ENCODE assay signal across 8 cellular contexts in the genomic region with DNA sequence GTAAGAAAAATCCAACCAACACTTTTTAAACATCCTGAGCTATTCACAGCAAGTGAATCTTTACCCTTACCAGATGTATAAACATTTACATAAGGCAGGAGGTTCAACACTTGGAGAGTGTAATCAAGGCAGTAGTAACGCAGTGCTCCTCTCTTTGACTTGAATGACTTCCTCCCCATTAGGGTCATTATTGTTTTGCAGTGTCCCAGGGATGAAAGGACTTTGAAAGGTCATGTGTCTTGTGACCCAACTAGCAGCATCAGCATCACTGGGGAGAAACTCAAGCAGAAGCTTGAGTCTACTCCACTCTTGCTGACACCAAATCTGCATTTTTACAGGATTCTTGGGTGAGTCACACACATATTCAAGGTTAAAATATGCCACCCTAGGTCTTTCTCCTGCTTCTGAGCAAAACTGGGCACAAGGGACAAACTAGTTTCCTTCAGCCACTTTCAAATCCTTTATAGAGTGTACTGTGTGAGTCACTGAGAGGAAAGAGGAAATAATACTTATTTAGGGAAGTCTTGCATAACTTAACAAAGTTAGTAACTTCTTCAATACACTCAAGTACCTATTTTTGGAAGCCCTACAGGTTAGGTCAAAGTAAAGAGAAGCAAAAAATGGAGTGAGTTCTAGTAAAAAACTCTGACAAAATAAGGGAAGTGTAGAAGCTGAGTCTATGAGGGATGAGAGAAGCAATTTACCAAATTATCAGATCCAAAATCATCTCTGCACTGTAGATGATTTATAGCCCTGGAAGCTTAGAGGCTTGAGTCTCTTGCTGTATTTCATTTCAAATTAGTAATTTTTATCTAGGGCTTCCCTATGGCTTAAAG. TPM values are rescaled to one million over a fixed set of nuclear protein-coding genes. Genes with fewer than 3 reads are reported as not detected.
DNase-seq lines count a peak whose midpoint lies in the region; ATAC-seq and TF ChIP-seq lines count a peak whose summit lies in the region.

No MANE protein-coding gene starts in this region.

- H3K9ac ChIP-seq in HUES48 (ENCODE audit: low read depth, low read length) (no peak overlapping the region), adipocyte (ENCODE audit: low read length) (no peak overlapping the region)

- H3K4me3 ChIP-seq in HUES48 (ENCODE audit: low read depth, low read length) (no peak overlapping the region), adipocyte (ENCODE audit: low read length) (no peak overlapping the region), right lobe of liver (no peak overlapping the region)

- peak; percentile 93 for DNase-seq in ELR (ENCODE audit: low read depth)
- DNase-seq in adipocyte (ENCODE audit: low read depth), result peak; percentile 67
- DNase-seq in right lobe of liver, result no peak
- DNase-seq in NK-92 (lab: John Stamatoyannopoulos, UW; ENCODE audit: unreplicated experiment), result no peak
- no peak for DNase-seq in NCI-H146 (lab: John Stamatoyannopoulos, UW)
- no peak for DNase-seq in activated gamma-delta T cell (lab: John Stamatoyannopoulos, UW)

- H3K27ac ChIP-seq in HUES48 (ENCODE audit: low read depth, low read length) (peak overlapping the region; percentile 79), right lobe of liver (peak overlapping the region; percentile 60 to 94 (median 83))

- WGBS in right lobe of liver (ENCODE audit: insufficient coverage, low coverage, low lambda C conversion rate, missing lambda C conversion rate), result 9% methylated on average over 1 of the region's 1 CpG

- TF ChIP-seq CTCF in right lobe of liver (IDR thresholded peaks at IDR 0.05), result no peak

- intact Hi-C loops in right lobe of liver (cut with DNase I), result no loop called here

- no peaks in the 10 kb centered on the region; the same call in 1 of the 2 replicates for H3K9me3 ChIP-seq in HUES48 (ENCODE audit: control insufficient read depth, insufficient read depth, low read length)
- no peaks in the 10 kb centered on the region for H3K9me3 ChIP-seq in adipocyte (ENCODE audit: control insufficient read depth, low read length)
- no peaks in the 10 kb centered on the region for H3K9me3 ChIP-seq in right lobe of liver

- H3K4me1 ChIP-seq in HUES48 (ENCODE audit: control insufficient read depth, insufficient read depth, low read length), result peaks cover 16% of the 10 kb centered on the region
- peaks cover 25% of the 10 kb centered on the region for H3K4me1 ChIP-seq in adipocyte (ENCODE audit: control insufficient read depth, insufficient read depth, low read length)
- peaks cover 0 to 30% (median 15%) of the 10 kb centered on the region in 4 donors for H3K4me1 ChIP-seq in right lobe of liver

- ATAC-seq in GM21576 (IDR thresholded peaks at IDR 0.05; ENCODE audit: unreplicated experiment), result peak; percentile 96
- ATAC-seq in right lobe of liver, result peak; percentile 45 to 74 (median 66)

- H3K27me3 ChIP-seq in HUES48 (ENCODE audit: control insufficient read depth, insufficient read depth, low read length), result no peaks in the 10 kb centered on the region
- no peaks in the 10 kb centered on the region for H3K27me3 ChIP-seq in adipocyte (replicated peaks; ENCODE audit: control insufficient read depth, insufficient read depth, low read length)
- no peaks in the 10 kb centered on the region for H3K27me3 ChIP-seq in right lobe of liver

- no peak for TF ChIP-seq POLR2A in right lobe of liver (IDR thresholded peaks at IDR 0.05)

- H3K36me3 ChIP-seq in HUES48 (ENCODE audit: control insufficient read depth, insufficient read depth, low read length) (no peaks in the 10 kb centered on the region), adipocyte (ENCODE audit: control insufficient read depth, insufficient read depth, low read length, severe bottlenecking) (no peaks in the 10 kb centered on the region), right lobe of liver (no peaks in the 10 kb centered on the region)

RNA-seq across cellular contexts. Expression of a gene that starts 51.0 kb away (rescaled TPM):
- total RNA-seq in right lobe of liver, result 10 to 100 TPM; 28.3 to 55.7 (median 36.7) TPM

Comparison
In these comparisons a context has a peak if more than half of its experiments do, and no peak if none do; other contexts are left out.
1. DNase-seq: peak in ELR (single experiment) and adipocyte (single experiment); none in right lobe of liver (0 of 3), NK-92 (single experiment), NCI-H146 (single experiment) and activated gamma-delta T cell (single experiment).